ENCODE assay signal across 8 cellular contexts in genomic region chr5:52799358-52799982, GRCh38. TPM values are rescaled to one million over a fixed set of nuclear protein-coding genes. Genes with fewer than 3 reads are reported as not detected.
DNase-seq lines count a peak whose midpoint lies in the region; TF ChIP-seq lines count a peak whose summit lies in the region.

No MANE protein-coding gene starts in this region.

- H3K9me3 ChIP-seq in H9 (ENCODE audit: control insufficient read depth, low read depth, low read length) (no peaks in the 10 kb centered on the region), iPS-20b (ENCODE audit: insufficient read depth, low read depth, low read length) (no peaks in the 10 kb centered on the region)

- peak; percentile 51 for DNase-seq in NK-92 treated with Interleukin-12 subunit alpha and Interleukin-12 subunit beta, amount 100 ng/mL, for 24 hours (lab: John Stamatoyannopoulos, UW)
- DNase-seq in NK-92 (lab: John Stamatoyannopoulos, UW; ENCODE audit: unreplicated experiment) (no peak), H9 (peak; percentile 66), LNCaP clone FGC (ENCODE audit: low read depth) (no peak), astrocyte of the spinal cord (ENCODE audit: low read depth, low spot score) (peak; percentile 77), smooth muscle cell of the brain vasculature (ENCODE audit: low read depth, low spot score) (peak; percentile 60), superior temporal gyrus (ENCODE audit: extremely low spot score) (no peak)

- no peak overlapping the region for H2BK120ac ChIP-seq in H9 (ENCODE audit: low read depth, low read length, poor library complexity, severe bottlenecking)

- H3K23ac ChIP-seq in H9 (ENCODE audit: insufficient read length, low read depth, low read length), result no peak overlapping the region

- no peak overlapping the region for H2BK20ac ChIP-seq in H9 (ENCODE audit: low read depth, low read length, poor library complexity, severe bottlenecking)

- H2AK5ac ChIP-seq in H9 (ENCODE audit: insufficient read length, low read length), result no peak overlapping the region

- H3K9ac ChIP-seq in H9 (ENCODE audit: extremely low read depth, insufficient read length, low read length) (peak overlapping the region; percentile 82), iPS-20b (ENCODE audit: low read depth, low read length) (peak overlapping the region; percentile 93)

- H3K4me3 Mint-ChIP-seq in H9, result peak overlapping the region; percentile 91 to 92

- no peaks in the 10 kb centered on the region for H4K20me1 ChIP-seq in H9 (ENCODE audit: control insufficient read depth, insufficient read depth, insufficient read length)

- H4K91ac ChIP-seq in H9 (ENCODE audit: insufficient read length, low read depth, low read length), result no peak overlapping the region

- no peak for TF ChIP-seq CTCF in H9 (conservative IDR thresholded peaks at IDR 0.05)
- TF ChIP-seq CTCF in LNCaP clone FGC (IDR thresholded peaks at IDR 0.05; ENCODE audit: control insufficient read depth, extremely low read depth, insufficient read depth), result no peak
- no peak for TF ChIP-seq CTCF in astrocyte of the spinal cord (IDR thresholded peaks at IDR 0.05; ENCODE audit: low read depth, low read length)

- H3K27ac ChIP-seq in H9 (ENCODE audit: insufficient read length, low read depth, low read length) (peak overlapping the region; percentile 93), iPS-20b (ENCODE audit: low read length) (peak overlapping the region; percentile 62)

- WGBS in H9 (ENCODE audit: extremely low coverage, insufficient read length, low lambda C conversion rate), result no CpG with 5 or more reads among the region's 19 CpGs

- H3K79me2 ChIP-seq in H9 (ENCODE audit: insufficient read depth, low read length), result peaks cover 14% of the 10 kb centered on the region; the same call in 1 of the 2 replicates

- no peak overlapping the region for H4K8ac ChIP-seq in H9 (replicated peaks; ENCODE audit: insufficient read length, low read depth, low read length)

- peak overlapping the region; percentile 96 to 99 (median 99) for H3K27ac Mint-ChIP-seq in H9

- peaks cover 22% of the 10 kb centered on the region for H3K36me3 ChIP-seq in iPS-20b (ENCODE audit: insufficient read depth, low read depth, low read length)

- H3K4me1 ChIP-seq in H9 (ENCODE audit: insufficient read depth, low read length) (peaks cover 6% of the 10 kb centered on the region; the same call in 1 of the 2 replicates), iPS-20b (ENCODE audit: insufficient read depth, low read length) (peaks cover 25% of the 10 kb centered on the region)

- no peak overlapping the region for H2BK15ac ChIP-seq in H9 (ENCODE audit: low read depth, low read length)

- H3K4me3 ChIP-seq in LNCaP clone FGC (ENCODE audit: low read depth, low read length) (peak overlapping the region; percentile 89), astrocyte of the spinal cord (ENCODE audit: low read depth, low read length) (peak overlapping the region; percentile 77), iPS-20b (ENCODE audit: low read length) (peak overlapping the region; percentile 95)

- H4K5ac ChIP-seq in H9 (ENCODE audit: insufficient read length, low read depth, low read length), result peak overlapping the region; percentile 20

- H3K14ac ChIP-seq in H9 (ENCODE audit: insufficient read depth, low read length), result peak overlapping the region; percentile 21; the same call in 1 of the 2 replicates

- no peaks in the 10 kb centered on the region; a peak in 1 of 5 replicates for H3K9me3 Mint-ChIP-seq in H9

- H3K4ac ChIP-seq in H9 (ENCODE audit: low read depth, low read length), result no peak overlapping the region

- H3T11ph ChIP-seq in H9 (ENCODE audit: low read length), result no peak overlapping the region

- peaks cover 36 to 45% of the 10 kb centered on the region in 2 experiments for H3K4me1 Mint-ChIP-seq in H9

- peak overlapping the region; percentile 89 for H3K4me2 ChIP-seq in H9 (ENCODE audit: insufficient read depth, insufficient read length, low read length)

- no peak overlapping the region for H2BK12ac ChIP-seq in H9 (ENCODE audit: insufficient read length, low read depth, low read length)

- no peaks in the 10 kb centered on the region for H3K27me3 ChIP-seq in H9 (ENCODE audit: insufficient read depth, low read length)
- H3K27me3 ChIP-seq in iPS-20b (ENCODE audit: insufficient read depth, low read length), result no peaks in the 10 kb centered on the region

- peaks cover 4 to 7% (median 6%) of the 10 kb centered on the region in 3 experiments for H3K36me3 Mint-ChIP-seq in H9 (ENCODE audit: insufficient read depth in 1 of 3, low read depth in 3 of 3)

- no peak overlapping the region for H3K56ac ChIP-seq in H9 (ENCODE audit: insufficient read length, low read depth, low read length)

- peaks cover 26% of the 10 kb centered on the region for H3K23me2 ChIP-seq in H9 (ENCODE audit: insufficient read length, low read depth, low read length, poor library complexity, severe bottlenecking)

- peak overlapping the region; percentile 76 for H2AFZ ChIP-seq in H9 (ENCODE audit: low read length)

- peak overlapping the region; percentile 31 for H3K18ac ChIP-seq in H9 (ENCODE audit: insufficient read length, low read depth, low read length)

- H3K27me3 Mint-ChIP-seq in H9 (ENCODE audit: low read depth), result no peaks in the 10 kb centered on the region

- in situ Hi-C loops in astrocyte of the spinal cord (cut with HindIII; ENCODE audit: low sequenced_read_pairs), result no loop called here

- H3K79me1 ChIP-seq in H9 (ENCODE audit: insufficient read depth, low read depth, low read length, poor library complexity, severe bottlenecking), result no peaks in the 10 kb centered on the region

- H2BK5ac ChIP-seq in H9 (ENCODE audit: insufficient read length, low read length), result no peak overlapping the region

RNA-seq across cellular contexts. Expression of gene ITGA1, which starts 11.8 kb away (rescaled TPM):
- 2.8 and 3.9 TPM in 2 replicates for total RNA-seq in H9 (2021)

RNA-seq across cellular contexts. Expression of gene PELO, which starts 11.8 kb away (rescaled TPM):
- total RNA-seq in H9 (2021), result 18.6 and 20.3 TPM in 2 replicates

Comparison
In these comparisons a context has a peak if more than half of its experiments do, and no peak if none do; other contexts are left out.
1. DNase-seq: peak in NK-92 treated with Interleukin-12 subunit alpha and Interleukin-12 subunit beta, amount 100 ng/mL, for 24 hours (single experiment), H9 (single experiment), astrocyte of the spinal cord (single experiment) and smooth muscle cell of the brain vasculature (single experiment); none in NK-92 (single experiment), LNCaP clone FGC (single experiment) and superior temporal gyrus (single experiment).
2. Peak in every context shown above with its lines, with median percentiles within 50 percentile points of each other: H3K4me3 ChIP-seq.